22 cellular contexts compared by ENCODE assay signal in genomic region chr2:139742216-139743172, GRCh38.
A peak's percentile ranks its signal among the peaks of the same experiment; 100 is the strongest.
DNase-seq lines count a peak whose midpoint lies in the region; ATAC-seq, FAIRE-seq and TF ChIP-seq lines count a peak whose summit lies in the region.
"Had no signal": no experiment of that assay in that cellular context is flagged by ENCODE, and none has a peak within 500 bp of the region (broad histone marks: within the 10 kb centered on the region; RNA-seq: fewer than 3 reads in every experiment).

No MANE protein-coding gene starts in this region.

- H3K4me3 Mint-ChIP-seq in T-cell, result no peak overlapping the region
- H3K4me3 Mint-ChIP-seq: B cell; CD4-positive, alpha-beta T cell; CD8-positive, alpha-beta T cell had no signal

- no peak overlapping the region for H2AK5ac ChIP-seq in H1 (ENCODE audit: low read depth, low read length)

- peaks cover 9 to 14% (median 12%) of the 10 kb centered on the region in 3 donors for H3K9me3 Mint-ChIP-seq in T-cell

- TF ChIP-seq POLR2A in H1 (IDR thresholded peaks at IDR 0.05; ENCODE audit: control extremely low read depth in 1 of 2, low read depth in 2 of 2, low read length in 2 of 2), result no peak

- BruUV-seq in PC-9 (replicated peaks; lab: Mats Ljungman, UMichigan), result no TSS peak

- H4K20me1 ChIP-seq in MM.1S (ENCODE audit: insufficient read depth, low read length), result no peaks in the 10 kb centered on the region
- no peaks in the 10 kb centered on the region for H4K20me1 ChIP-seq in PC-9 (ENCODE audit: insufficient read depth)
- no peaks in the 10 kb centered on the region for H4K20me1 ChIP-seq in H1 (replicated peaks in 1 of 2; ENCODE audit: control insufficient read depth in 1 of 2, insufficient read depth in 2 of 2, low read length in 2 of 2)
- H4K20me1 ChIP-seq: BLaER1 treated with 17β-estradiol and CSF1 and Interleukin-3, amounts not matched to agents 10 nM and 100 nM had no signal

- H3K27ac Mint-ChIP-seq in T-cell, result no peak overlapping the region
- H3K27ac Mint-ChIP-seq: B cell; CD4-positive, alpha-beta T cell; CD8-positive, alpha-beta T cell had no signal

- H3K9me3 ChIP-seq in MM.1S (replicated peaks; ENCODE audit: insufficient read depth, low read length) (no peaks in the 10 kb centered on the region), PC-9 (ENCODE audit: insufficient read depth, low read depth) (no peaks in the 10 kb centered on the region), H1 (ENCODE audit: insufficient read depth in 2 of 2, low read depth in 1 of 2, low read length in 1 of 2) (no peaks in the 10 kb centered on the region)
- H3K9me3 ChIP-seq: Caco-2 had no signal

- no peaks in the 10 kb centered on the region for H3K79me1 ChIP-seq in H1 (ENCODE audit: low read depth, low read length)

- no peak overlapping the region for H3K4ac ChIP-seq in H1 (replicated peaks; ENCODE audit: insufficient read length, low read depth, low read length)

- no peak overlapping the region for H3K18ac ChIP-seq in H1 (ENCODE audit: extremely low read depth, low read length)

- WGBS in H1 (ENCODE audit: extremely low coverage in 1 of 2, insufficient coverage in 1 of 2, insufficient read length in 1 of 2, insufficient replicate concordance in 2 of 2, low coverage in 1 of 2, low lambda C conversion rate in 2 of 2, missing lambda C conversion rate in 1 of 2), 2 experiments, result 91% methylated on average over 8 of the region's 8 CpGs; no CpG with 5 or more reads in 1 of the 2 experiments

- H2BK15ac ChIP-seq in H1 (ENCODE audit: low read length), result no peak overlapping the region

- no peaks in the 10 kb centered on the region for H3K36me3 ChIP-seq in MM.1S (replicated peaks; ENCODE audit: insufficient read depth, low read length)
- H3K36me3 ChIP-seq in PC-9 (ENCODE audit: low read depth), result no peaks in the 10 kb centered on the region
- H3K36me3 ChIP-seq in H1 (ENCODE audit: control insufficient read depth in 2 of 4, insufficient read depth in 4 of 4, low read length in 3 of 4), result no peaks in the 10 kb centered on the region
- H3K36me3 ChIP-seq: BLaER1 treated with 17β-estradiol and CSF1 and Interleukin-3, amounts not matched to agents 10 nM and 100 nM had no signal

- ATAC-seq in HG03469 (IDR thresholded peaks at IDR 0.05; ENCODE audit: unreplicated experiment) (no peak), T-cell (replicated peaks in 1 of 4) (no peak)
- ATAC-seq: CD8-positive, alpha-beta T cell had no signal

- H3F3A ChIP-seq in MM.1S (ENCODE audit: insufficient read depth, low read length) (peaks cover 14% of the 10 kb centered on the region), PC-9 (ENCODE audit: insufficient read depth, low read depth) (no peaks in the 10 kb centered on the region)

- H4K8ac ChIP-seq in H1 (ENCODE audit: extremely low read depth, insufficient read depth, low read length), result no peak overlapping the region

- FAIRE-seq in H1 (lab: Jason Lieb, UNC), result no peak
- FAIRE-seq: A204.1, D721Med, GM12891 had no signal

- H3K27me3 ChIP-seq in MM.1S (replicated peaks; ENCODE audit: insufficient read depth, low read length) (no peaks in the 10 kb centered on the region), PC-9 (ENCODE audit: insufficient read depth, low read depth) (no peaks in the 10 kb centered on the region), H1 (replicated peaks in 1 of 4; ENCODE audit: control insufficient read depth in 3 of 4, extremely low read depth in 1 of 4, insufficient read depth in 3 of 4, low read length in 3 of 4) (no peaks in the 10 kb centered on the region)
- H3K27me3 ChIP-seq: BLaER1 treated with 17β-estradiol and CSF1 and Interleukin-3, amounts not matched to agents 10 nM and 100 nM had no signal

- H2BK12ac ChIP-seq in H1 (ENCODE audit: low read depth, low read length), result no peak overlapping the region

- H2BK20ac ChIP-seq in H1 (ENCODE audit: low read length), result no peak overlapping the region

- H3K23me2 ChIP-seq in H1 (ENCODE audit: low read depth, low read length), result no peaks in the 10 kb centered on the region

- H3K4me2 ChIP-seq in MM.1S (ENCODE audit: low read depth, low read length) (peak overlapping the region; percentile 74), PC-9 (no peak overlapping the region), H1 (ENCODE audit: insufficient read depth in 1 of 2, low read depth in 2 of 2, low read length in 2 of 2) (no peak overlapping the region)
- H3K4me2 ChIP-seq: BLaER1 treated with 17β-estradiol and CSF1 and Interleukin-3, amounts not matched to agents 10 nM and 100 nM had no signal

- no peak overlapping the region for H3K14ac ChIP-seq in H1 (ENCODE audit: insufficient read length)

- H3K79me2 ChIP-seq in MM.1S (ENCODE audit: low read length) (no peaks in the 10 kb centered on the region), PC-9 (ENCODE audit: low read depth) (no peaks in the 10 kb centered on the region), H1 (ENCODE audit: control insufficient read depth in 1 of 2, insufficient read depth in 2 of 2, low read length in 2 of 2) (no peaks in the 10 kb centered on the region)

- H4K91ac ChIP-seq in H1 (replicated peaks; ENCODE audit: insufficient read length, low read length), result no peak overlapping the region

- H3K56ac ChIP-seq in H1 (replicated peaks; ENCODE audit: insufficient read length, low read depth, low read length), result no peak overlapping the region

- H3K27me3 Mint-ChIP-seq in T-cell, result no peaks in the 10 kb centered on the region
- H3K27me3 Mint-ChIP-seq: B cell; CD4-positive, alpha-beta T cell had no signal

- H3K4me1 Mint-ChIP-seq in T-cell, result no peaks in the 10 kb centered on the region
- H3K4me1 Mint-ChIP-seq: B cell had no signal

- no peak for TF ChIP-seq CTCF in MM.1S (IDR thresholded peaks at IDR 0.05; ENCODE audit: low read length)
- no peak for TF ChIP-seq CTCF in PC-9 (conservative IDR thresholded peaks at IDR 0.05)
- TF ChIP-seq CTCF in H1 (IDR thresholded peaks at IDR 0.05; ENCODE audit: control extremely low read depth in 1 of 3, insufficient read depth in 1 of 3, low read depth in 1 of 3, low read length in 3 of 3), result no peak

- CTCF ChIA-PET in PC-9 (lab: Charles Lee) (no interaction called here), H1 (lab: Charles Lee; ENCODE audit: partially characterized antibody) (interaction anchor here (1.1 kb wide), 1 partner anchor 21 kb away, joined by 3 read pairs; no protein-coding TSS in a partner anchor), T-cell (lab: Charles Lee) (no interaction called here)

- TF ChIP-seq RAD21 in H1 (IDR thresholded peaks at IDR 0.05 in 1 of 2, conservative IDR thresholded peaks at IDR 0.05 in 1 of 2; ENCODE audit: low read depth in 2 of 2, low read length in 2 of 2), result no peak

- H2BK5ac ChIP-seq in H1 (ENCODE audit: low read depth, low read length), result no peak overlapping the region

- no peak overlapping the region for H2BK120ac ChIP-seq in H1 (replicated peaks; ENCODE audit: low read depth, low read length)

- H3K27ac ChIP-seq in MM.1S (ENCODE audit: low read length) (peak overlapping the region; percentile 91), PC-9 (no peak overlapping the region), H1 (ENCODE audit: low read depth, low read length) (no peak overlapping the region)
- H3K27ac ChIP-seq: BLaER1 treated with 17β-estradiol and CSF1 and Interleukin-3, amounts not matched to agents 10 nM and 100 nM; C4-2B had no signal

- H3K4me3 ChIP-seq in MM.1S (ENCODE audit: low read length) (peak overlapping the region; percentile 19), PC-9 (no peak overlapping the region), H1 (ENCODE audit: extremely low read depth in 1 of 4, insufficient read depth in 2 of 4, low read depth in 3 of 4, low read length in 4 of 4) (no peak overlapping the region)
- H3K4me3 ChIP-seq: BLaER1 treated with 17β-estradiol and CSF1 and Interleukin-3, amounts not matched to agents 10 nM and 100 nM had no signal

- no peaks in the 10 kb centered on the region for H3K36me3 Mint-ChIP-seq in T-cell
- H3K36me3 Mint-ChIP-seq: CD8-positive, alpha-beta T cell had no signal

- no peak for TF ChIP-seq EP300 in H1 (IDR thresholded peaks at IDR 0.05; ENCODE audit: borderline replicate concordance in 1 of 2, low read depth in 2 of 2, low read length in 2 of 2)

- POLR2A ChIA-PET in PC-9 (lab: Charles Lee; ENCODE audit: unreplicated experiment), result no interaction called here
- POLR2A ChIA-PET in H1 (lab: Charles Lee; ENCODE audit: partially characterized antibody), result interaction anchor here (0.6 kb wide), 1 partner anchor 155 kb away, joined by 3 read pairs; no protein-coding TSS in a partner anchor
- POLR2A ChIA-PET in T-cell (lab: Charles Lee), result no interaction called here

- H3K4me1 ChIP-seq in MM.1S (ENCODE audit: low read length), result peaks cover 23% of the 10 kb centered on the region
- H3K4me1 ChIP-seq in PC-9 (replicated peaks; ENCODE audit: insufficient read depth), result no peaks in the 10 kb centered on the region
- no peaks in the 10 kb centered on the region for H3K4me1 ChIP-seq in H1 (replicated peaks in 1 of 4; ENCODE audit: control insufficient read depth in 3 of 4, insufficient read depth in 4 of 4, low read length in 3 of 4)
- H3K4me1 ChIP-seq: BLaER1 treated with 17β-estradiol and CSF1 and Interleukin-3, amounts not matched to agents 10 nM and 100 nM; Caco-2 had no signal

- intact Hi-C loops in PC-9 (cut with micrococcal nuclease; ENCODE audit: unreplicated experiment), result no loop called here

- H3K9me2 ChIP-seq in MM.1S (replicated peaks; ENCODE audit: insufficient read depth, low read length) (no peaks in the 10 kb centered on the region), PC-9 (ENCODE audit: insufficient read depth) (no peaks in the 10 kb centered on the region)

- peak overlapping the region; percentile 62 for H2AFZ ChIP-seq in MM.1S (ENCODE audit: low read length)
- H2AFZ ChIP-seq in PC-9, result peak overlapping the region; percentile 22; the same call in 1 of the 2 replicates
- 0 out of 2 replicates have a peak overlapping the region, but pooled peaks have one; percentile 65 for H2AFZ ChIP-seq in H1 (ENCODE audit: low read length)

- H3K23ac ChIP-seq in H1 (ENCODE audit: insufficient read length), result no peak overlapping the region

- no peak overlapping the region for H4K5ac ChIP-seq in H1 (ENCODE audit: insufficient read length, low read depth, low read length)

- H3K9ac ChIP-seq in MM.1S (ENCODE audit: low read length), result peak overlapping the region; percentile 43; the same call in 1 of the 2 replicates
- no peak overlapping the region for H3K9ac ChIP-seq in H1 (replicated peaks in 1 of 4; ENCODE audit: extremely low read depth in 1 of 4, low read depth in 3 of 4, low read length in 3 of 4)
- H3K9ac ChIP-seq: BLaER1 treated with 17β-estradiol and CSF1 and Interleukin-3, amounts not matched to agents 10 nM and 100 nM had no signal

- DNase-seq in MM.1S (peak; percentile 56), PC-9 (no peak), H1 (ENCODE audit: low read depth in 1 of 2, low spot score in 2 of 2) (no peak), AG20443 (ENCODE audit: low spot score) (no peak), T-cell (no peak)
- DNase-seq: 8988T; ACHN; AML-193; Caco-2; Calu3; CD4-positive, alpha-beta T cell; CD8-positive, alpha-beta T cell; DND-41; EL; GDM1 had no signal

TF ChIP-seq in H1, 55 proteins besides CTCF, POLR2A, EP300 and RAD21 (continues in another document):
- TF ChIP-seq ATF3 (IDR thresholded peaks at IDR 0.05; ENCODE audit: insufficient read depth, low read depth, low read length) (no peak), TCF12 (IDR thresholded peaks at IDR 0.05; ENCODE audit: low read depth, low read length) (no peak)
